ENCODE assay signal across 28 cellular contexts in the genomic region with DNA sequence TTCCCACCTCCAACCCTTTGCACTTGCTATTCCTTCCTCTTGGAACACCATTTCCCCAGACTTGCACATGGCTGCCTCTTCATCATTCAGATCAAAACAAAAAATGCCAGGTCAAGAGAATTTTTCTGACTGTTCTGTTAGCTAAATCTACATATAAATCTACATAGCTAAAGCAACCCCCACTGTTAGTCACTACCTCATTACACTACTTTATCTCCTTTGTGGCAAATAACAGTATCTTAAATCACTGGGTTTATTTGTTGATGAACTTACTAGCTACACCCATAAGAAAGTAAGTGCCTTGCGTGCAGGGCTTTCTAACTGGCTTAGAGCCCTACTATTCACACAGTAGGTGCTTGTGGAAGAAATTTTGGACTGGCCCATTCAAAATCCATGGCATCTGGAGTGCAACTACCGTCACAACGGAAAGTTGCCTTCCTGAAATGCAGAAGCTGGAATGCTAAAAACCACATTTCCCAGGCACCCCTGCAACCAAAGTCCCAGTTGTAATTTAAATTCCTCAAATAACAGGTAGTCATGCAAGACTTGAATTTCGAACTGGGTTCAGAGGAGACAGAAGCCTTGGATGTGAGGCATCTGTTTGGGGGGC.
DNase-seq lines count a peak whose midpoint lies in the region; ATAC-seq and TF ChIP-seq lines count a peak whose summit lies in the region.
"Had no signal": no experiment of that assay in that cellular context is flagged by ENCODE, and none has a peak within 500 bp of the region (broad histone marks: within the 10 kb centered on the region; RNA-seq: fewer than 3 reads in every experiment).

No MANE protein-coding gene starts in this region.

- H3K14ac ChIP-seq in mesenchymal stem cell (ENCODE audit: low read length in 2 of 2) = no peak overlapping the region

- no peak overlapping the region for H3K4me3 ChIP-seq in mesenchymal stem cell (ENCODE audit: insufficient read depth in 1 of 2, low read depth in 1 of 2, low read length in 2 of 2)
- H3K4me3 ChIP-seq: left lung, prostate gland, SJCRH30, tibial nerve had no signal

- DNase-seq in activated T-cell treated with anti-CD3 and anti-CD28 coated beads, Interleukin-2, amount 50 U/mL, for 72 hours = no peak
- no peak for DNase-seq in activated T-cell treated with anti-CD3 and anti-CD28 coated beads for 4 hours
- DNase-seq in mesenchymal stem cell = peak; percentile 32
- DNase-seq in cerebellum (ENCODE audit: low spot score) = no peak
- no peak for DNase-seq in DMS53 treated with DMSO at 0.1 percent for 48 hours (lab: John Stamatoyannopoulos, UW; ENCODE audit: unreplicated experiment)
- DNase-seq in GM13976 (ENCODE audit: low spot score) = no peak
- DNase-seq: ACHN; activated CD4-positive, alpha-beta T cell treated with anti-CD3 and anti-CD28 coated beads for 1 hour; Caco-2; DMS79; GF-D8; HCEC 1CT; hypothalamus; immature natural killer cell; left lung; mesendoderm; NCI-H1417; NCI-H2081 treated with DMSO at 0.1 percent for 48 hours; NCI-H345; NCI-H748 treated with DMSO at 0.1 percent for 48 hours; SJCRH30; T-cell had no signal

- peak overlapping the region in 1 of 2 experiments; percentile 73 for H2BK12ac ChIP-seq in mesenchymal stem cell (ENCODE audit: low read length in 2 of 2)

- no peaks in the 10 kb centered on the region for H3K36me3 ChIP-seq in mesenchymal stem cell (ENCODE audit: control insufficient read depth in 1 of 2, insufficient read depth in 2 of 2, low read depth in 1 of 2, low read length in 2 of 2)
- H3K36me3 ChIP-seq: left lung, prostate gland, SJCRH30, tibial nerve had no signal

- in situ Hi-C loops in GM13976 (cut with MboI; ENCODE audit: low sequenced_read_pairs, unreplicated experiment) = no loop called here

- peaks cover 8 to 9% of the 10 kb centered on the region in 2 donors for H3K36me3 Mint-ChIP-seq in activated T-cell treated with anti-CD3 and anti-CD28 coated beads, Interleukin-2, amount 50 U/mL, for 72 hours (ENCODE audit: insufficient read depth in 2 of 2)
- H3K36me3 Mint-ChIP-seq in activated T-helper 17 cell treated with anti-CD3 and anti-CD28 coated beads, Interleukin-2, amount 50 U/mL, for 72 hours (ENCODE audit: low read depth) = no peaks in the 10 kb centered on the region
- H3K36me3 Mint-ChIP-seq: T-cell had no signal

- H3K9ac ChIP-seq in mesenchymal stem cell (ENCODE audit: low read length) = no peak overlapping the region

- no peak overlapping the region for H4K8ac ChIP-seq in mesenchymal stem cell (ENCODE audit: low read length)

- no peak for TF ChIP-seq CTCF in GM13976 (IDR thresholded peaks at IDR 0.05; ENCODE audit: borderline replicate concordance, control extremely low read depth, extremely low read depth, insufficient read depth, missing control alignments)

- no peak overlapping the region for H2AFZ ChIP-seq in mesenchymal stem cell (ENCODE audit: low read depth, low read length)

- no peak overlapping the region for H3K4ac ChIP-seq in mesenchymal stem cell (ENCODE audit: low read depth in 1 of 2, low read length in 2 of 2)

- H4K91ac ChIP-seq in mesenchymal stem cell (ENCODE audit: low read length) = no peak overlapping the region

- H3K4me2 ChIP-seq in mesenchymal stem cell (ENCODE audit: low read length, poor library complexity, severe bottlenecking) = no peak overlapping the region

- no peaks in the 10 kb centered on the region for H3K79me1 ChIP-seq in mesenchymal stem cell (replicated peaks; ENCODE audit: low read length, poor library complexity, severe bottlenecking)

- H3K4me1 ChIP-seq in mesenchymal stem cell (ENCODE audit: control insufficient read depth, insufficient read depth, low read depth, low read length) = peaks cover 2% of the 10 kb centered on the region
- H3K4me1 ChIP-seq: prostate gland, SJCRH30, tibial nerve had no signal

- H2BK5ac ChIP-seq in mesenchymal stem cell (ENCODE audit: low read depth, low read length, poor library complexity, severe bottlenecking) = no peak overlapping the region

- H3K27ac ChIP-seq in mesenchymal stem cell (ENCODE audit: low read length, poor library complexity, severe bottlenecking) = no peak overlapping the region
- H3K27ac ChIP-seq: prostate gland, SJCRH30, tibial nerve had no signal

- H3K18ac ChIP-seq in mesenchymal stem cell (ENCODE audit: low read depth in 1 of 2, low read length in 2 of 2) = no peak overlapping the region

- no peak overlapping the region for H2BK120ac ChIP-seq in mesenchymal stem cell (ENCODE audit: low read depth, low read length)

- H3K4me1 Mint-ChIP-seq in activated T-cell treated with anti-CD3 and anti-CD28 coated beads, Interleukin-2, amount 50 U/mL, for 72 hours (ENCODE audit: low read depth) = peaks cover 51% of the 10 kb centered on the region
- peaks cover 19% of the 10 kb centered on the region for H3K4me1 Mint-ChIP-seq in activated T-helper 17 cell treated with anti-CD3 and anti-CD28 coated beads, Interleukin-2, amount 50 U/mL, for 72 hours

- no peak overlapping the region for H2BK15ac ChIP-seq in mesenchymal stem cell (ENCODE audit: low read depth, poor library complexity, severe bottlenecking)

- no peaks in the 10 kb centered on the region for H3K27me3 Mint-ChIP-seq in activated T-cell treated with anti-CD3 and anti-CD28 coated beads, Interleukin-2, amount 50 U/mL, for 72 hours (ENCODE audit: low read depth)
- no peaks in the 10 kb centered on the region for H3K27me3 Mint-ChIP-seq in activated T-helper 17 cell treated with anti-CD3 and anti-CD28 coated beads, Interleukin-2, amount 50 U/mL, for 72 hours
- H3K27me3 Mint-ChIP-seq: central memory CD8-positive, alpha-beta T cell; T-cell had no signal

- H3K9me3 ChIP-seq in mesenchymal stem cell (ENCODE audit: control insufficient read depth, low read length) = no peaks in the 10 kb centered on the region
- H3K9me3 ChIP-seq: left lung, prostate gland, SJCRH30, tibial nerve had no signal

- no peak overlapping the region for H3K4me3 Mint-ChIP-seq in activated T-cell treated with anti-CD3 and anti-CD28 coated beads, Interleukin-2, amount 50 U/mL, for 72 hours
- no peak overlapping the region for H3K4me3 Mint-ChIP-seq in activated T-helper 17 cell treated with anti-CD3 and anti-CD28 coated beads, Interleukin-2, amount 50 U/mL, for 72 hours
- H3K4me3 Mint-ChIP-seq: central memory CD8-positive, alpha-beta T cell; immature natural killer cell; T-cell had no signal

- ATAC-seq in activated T-cell treated with anti-CD3 and anti-CD28 coated beads, Interleukin-2, amount 50 U/mL, for 72 hours (replicated peaks in 1 of 2) = peak; percentile 58 to 59
- ATAC-seq in activated T-helper 17 cell treated with anti-CD3 and anti-CD28 coated beads, Interleukin-2, amount 50 U/mL, for 72 hours (replicated peaks) = peak; percentile 40
- ATAC-seq: left lung, T-cell had no signal

- WGBS in mesenchymal stem cell = 87% methylated on average over 4 of the region's 4 CpGs

- peaks cover 7% of the 10 kb centered on the region in 2 donors for H3K9me3 Mint-ChIP-seq in activated T-cell treated with anti-CD3 and anti-CD28 coated beads, Interleukin-2, amount 50 U/mL, for 72 hours
- peaks cover 5% of the 10 kb centered on the region for H3K9me3 Mint-ChIP-seq in activated T-helper 17 cell treated with anti-CD3 and anti-CD28 coated beads, Interleukin-2, amount 50 U/mL, for 72 hours
- H3K9me3 Mint-ChIP-seq: central memory CD8-positive, alpha-beta T cell; immature natural killer cell had no signal

- no peak overlapping the region for H2AK5ac ChIP-seq in mesenchymal stem cell (ENCODE audit: low read length, severe bottlenecking)

- no peak overlapping the region for H3K27ac Mint-ChIP-seq in activated T-cell treated with anti-CD3 and anti-CD28 coated beads, Interleukin-2, amount 50 U/mL, for 72 hours
- no peak overlapping the region for H3K27ac Mint-ChIP-seq in activated T-helper 17 cell treated with anti-CD3 and anti-CD28 coated beads, Interleukin-2, amount 50 U/mL, for 72 hours
- H3K27ac Mint-ChIP-seq: activated naive CD4-positive, alpha-beta T cell treated with anti-CD3 and anti-CD28 coated beads, Interleukin-2, amount 50 U/mL, for 72 hours; activated T-helper 2 cell treated with anti-CD3 and anti-CD28 coated beads, Interferon-gamma antibody, Interleukin-2, Interleukin-4, amounts not matched to agents 10 μg/mL and 5 μg/mL and 100 μg/mL, durations not matched to agents 14 hours and 24 hours and 36 hours; immature natural killer cell; T-cell had no signal

- no peak overlapping the region for H3K23ac ChIP-seq in mesenchymal stem cell (ENCODE audit: low read length in 2 of 2)

- H3K27me3 ChIP-seq in mesenchymal stem cell (ENCODE audit: control insufficient read depth in 1 of 2, insufficient read depth in 1 of 2, low read length in 2 of 2) = no peaks in the 10 kb centered on the region
- H3K27me3 ChIP-seq: left lung, SJCRH30, tibial nerve had no signal
